24 cellular contexts compared by ENCODE assay signal in the genomic region with DNA sequence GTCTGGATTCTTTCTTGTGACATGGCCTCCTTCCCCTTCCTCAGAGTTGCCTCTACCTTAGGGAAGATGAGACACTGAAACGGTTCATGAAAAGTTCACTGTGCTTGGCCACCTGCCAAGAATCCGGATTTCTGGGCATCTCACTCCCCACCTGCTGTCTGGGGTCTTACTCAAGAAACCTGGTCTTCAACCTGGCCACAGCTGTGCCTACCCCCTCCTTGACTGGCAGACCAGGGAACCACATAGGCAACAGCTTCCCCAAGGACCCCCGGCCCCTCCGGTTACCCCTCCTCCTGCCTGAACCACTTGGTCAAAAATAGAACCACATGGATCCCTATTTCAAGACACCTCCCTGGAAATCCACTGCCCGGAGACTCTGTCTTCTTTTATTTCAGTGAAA. TPM values are rescaled to one million over a fixed set of nuclear protein-coding genes. Genes with fewer than 3 reads are reported as not detected.
DNase-seq lines count a peak whose midpoint lies in the region; ATAC-seq and TF ChIP-seq lines count a peak whose summit lies in the region.
"Had no signal": no experiment of that assay in that cellular context is flagged by ENCODE, and none has a peak within 500 bp of the region (broad histone marks: within the 10 kb centered on the region; RNA-seq: fewer than 3 reads in every experiment).

No MANE protein-coding gene starts in this region.

- no peak for TF ChIP-seq CTCF in nephron (IDR thresholded peaks at IDR 0.05; ENCODE audit: unreplicated experiment in 3 of 3)

- H3K9me3 Mint-ChIP-seq in nephron = peaks cover 25% of the 10 kb centered on the region
- H3K9me3 Mint-ChIP-seq: immature natural killer cell had no signal

- H3K4me1 Mint-ChIP-seq in nephron = peaks cover 43% of the 10 kb centered on the region
- H3K4me1 Mint-ChIP-seq: CD4-positive, CD25-positive, alpha-beta regulatory T cell; immature natural killer cell; naive B cell had no signal

- no peaks in the 10 kb centered on the region for H3K36me3 Mint-ChIP-seq in nephron (ENCODE audit: low read depth)
- H3K36me3 Mint-ChIP-seq: immature natural killer cell had no signal

- no peak overlapping the region for H3K4me3 Mint-ChIP-seq in nephron
- H3K4me3 Mint-ChIP-seq: activated CD8-positive, alpha-beta T cell treated with anti-CD3 and anti-CD28 coated beads for 36 hours; CD4-positive, CD25-positive, alpha-beta regulatory T cell; immature natural killer cell; naive B cell; T-helper 1 cell treated with Interleukin-12 subunit alpha and Interleukin-12 subunit beta and Interleukin-4 antibody, amounts not matched to agents 30 μg/mL and 1 μg/mL, for 36 hours had no signal

- DNase-seq in Daoy (ENCODE audit: low read depth) = peak; percentile 16
- peak; percentile 71 for DNase-seq in NCI-H2171 treated with DMSO at 0.1 percent for 48 hours (lab: John Stamatoyannopoulos, UW)
- DNase-seq in amniotic epithelial cell (ENCODE audit: low read depth) = peak; percentile 11
- no peak for DNase-seq in stimulated activated CD4-positive, alpha-beta T cell treated with anti-CD3 and anti-CD28 coated beads, Interleukin-1b, Interleukin-23, amount 100 ng/mL, for 48 hours
- no peak for DNase-seq in NCI-H1436 (lab: John Stamatoyannopoulos, UW)
- DNase-seq: activated CD8-positive, alpha-beta T cell treated with anti-CD3 and anti-CD28 coated beads for 36 hours; activated T-cell treated with anti-CD3 and anti-CD28 coated beads for 4 hours; anterior cingulate cortex; CD4-positive, CD25-positive, alpha-beta regulatory T cell; dermis blood vessel endothelial cell; DMS153; hypothalamus; immature natural killer cell; IMR-90; left ventricle myocardium superior; naive B cell; NCI-H2081; nucleus accumbens; stimulated activated naive CD8-positive, alpha-beta T cell treated with anti-CD3 and anti-CD28 coated beads, Interleukin-15, Interleukin-2, amounts not matched to agents 100 U/mL and 50 U/mL, for 24 hours; uterus had no signal

- peaks cover 8% of the 10 kb centered on the region for H3K27me3 Mint-ChIP-seq in nephron (ENCODE audit: low read depth)

- ATAC-seq in HG02970 (IDR thresholded peaks at IDR 0.05; ENCODE audit: low FRiP score, unreplicated experiment) = no peak
- ATAC-seq: activated CD8-positive, alpha-beta T cell treated with anti-CD3 and anti-CD28 coated beads for 36 hours; activated naive CD4-positive, alpha-beta T cell treated with anti-CD3 and anti-CD28 coated beads, Interleukin-2, amount 50 U/mL, for 72 hours; stimulated activated naive CD8-positive, alpha-beta T cell treated with anti-CD3 and anti-CD28 coated beads, Interleukin-15, Interleukin-2, amounts not matched to agents 100 U/mL and 50 U/mL, for 24 hours had no signal

- H3K27ac Mint-ChIP-seq in nephron = peak overlapping the region; percentile 24 to 78 (median 70)
- H3K27ac Mint-ChIP-seq: activated CD8-positive, alpha-beta T cell treated with anti-CD3 and anti-CD28 coated beads for 36 hours; activated naive CD4-positive, alpha-beta T cell treated with anti-CD3 and anti-CD28 coated beads, Interleukin-2, amount 50 U/mL, for 72 hours; CD4-positive, CD25-positive, alpha-beta regulatory T cell; immature natural killer cell; T-helper 1 cell treated with Interleukin-12 subunit alpha and Interleukin-12 subunit beta and Interleukin-4 antibody, amounts not matched to agents 30 μg/mL and 1 μg/mL, for 36 hours had no signal

RNA-seq across cellular contexts. Expression of gene NANOS1, which starts 58.7 kb away (rescaled TPM):
- 3.7 and 4.7 TPM in 2 replicates for total RNA-seq in Daoy (2014; rRNA removed; shearing (Covaris generic))

Comparison
In these comparisons a context has a peak if more than half of its experiments do, and no peak if none do; other contexts are left out.
1. DNase-seq: peak in Daoy (single experiment), NCI-H2171 treated with DMSO at 0.1 percent for 48 hours (single experiment) and amniotic epithelial cell (single experiment); none in stimulated activated CD4-positive, alpha-beta T cell treated with anti-CD3 and anti-CD28 coated beads, Interleukin-1b, Interleukin-23, amount 100 ng/mL, for 48 hours (single experiment) and NCI-H1436 (single experiment).